ENCODE assay signal across 9 cellular contexts in the genomic region with DNA sequence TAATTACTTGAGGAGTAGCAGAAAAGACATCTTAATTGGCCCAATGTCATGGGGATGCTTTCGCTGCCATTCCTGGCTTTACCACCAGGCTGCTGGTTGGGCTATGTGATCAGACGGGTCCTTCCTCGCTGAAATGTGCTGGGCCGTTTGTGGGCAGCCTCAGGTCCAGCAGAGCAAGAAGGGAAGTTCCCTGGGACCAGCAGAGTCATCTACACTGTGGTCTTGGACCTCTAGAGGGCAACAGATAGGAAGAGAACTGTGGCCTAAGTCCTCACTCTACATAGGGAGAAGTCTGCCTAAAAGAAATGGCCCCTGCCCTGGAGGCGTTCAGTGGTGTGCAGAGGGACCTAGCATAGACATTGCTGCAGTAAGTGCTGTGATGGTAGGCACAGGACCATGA. TPM values are rescaled to one million over a fixed set of nuclear protein-coding genes. Genes with fewer than 3 reads are reported as not detected.
A peak's percentile ranks its signal among the peaks of the same experiment; 100 is the strongest.
DNase-seq lines count a peak whose midpoint lies in the region; ATAC-seq, FAIRE-seq and TF ChIP-seq lines count a peak whose summit lies in the region.
"Had no signal": no experiment of that assay in that cellular context is flagged by ENCODE, and none has a peak within 500 bp of the region (broad histone marks: within the 10 kb centered on the region; RNA-seq: fewer than 3 reads in every experiment).

No MANE protein-coding gene starts in this region.

- H3K36me3 Mint-ChIP-seq in natural killer cell, result peaks cover 8% of the 10 kb centered on the region

- H4K91ac ChIP-seq in H1 (replicated peaks; ENCODE audit: insufficient read length, low read length), result no peak overlapping the region

- no peak overlapping the region for H2BK5ac ChIP-seq in H1 (ENCODE audit: low read depth, low read length)

- H3K79me2 ChIP-seq in H1 (ENCODE audit: control insufficient read depth in 1 of 2, insufficient read depth in 2 of 2, low read length in 2 of 2), result 0 out of 4 replicates have a peak, but pooled peaks cover 0 to 2% of the 10 kb centered on the region in 2 experiments

- no peak overlapping the region for H2BK12ac ChIP-seq in H1 (ENCODE audit: low read depth, low read length)

- H3K18ac ChIP-seq in H1 (ENCODE audit: extremely low read depth, low read length), result no peak overlapping the region

- WGBS in H1 (ENCODE audit: extremely low coverage in 1 of 2, insufficient coverage in 1 of 2, insufficient read length in 1 of 2, insufficient replicate concordance in 2 of 2, low coverage in 1 of 2, low lambda C conversion rate in 2 of 2, missing lambda C conversion rate in 1 of 2), 2 experiments, result 87% methylated on average over 5 of the region's 5 CpGs; no CpG with 5 or more reads in 1 of the 2 experiments

- H3K27me3 Mint-ChIP-seq in natural killer cell (ENCODE audit: low read depth in 2 of 2), result no peaks in the 10 kb centered on the region

- H4K5ac ChIP-seq in H1 (ENCODE audit: insufficient read length, low read depth, low read length), result no peak overlapping the region

- ATAC-seq in HG02588 (IDR thresholded peaks at IDR 0.05; ENCODE audit: unreplicated experiment) (peak; percentile 51), natural killer cell (peak; percentile 35 to 78 (median 55))

- H3K23me2 ChIP-seq in H1 (ENCODE audit: low read depth, low read length), result no peaks in the 10 kb centered on the region

- H4K8ac ChIP-seq in H1 (ENCODE audit: extremely low read depth, insufficient read depth, low read length), result no peak overlapping the region

- no peak overlapping the region for H3K27ac ChIP-seq in H1 (ENCODE audit: low read depth, low read length)
- H3K27ac ChIP-seq: epithelial cell of prostate had no signal

- no peaks in the 10 kb centered on the region for H3K9me3 ChIP-seq in H1 (ENCODE audit: insufficient read depth in 2 of 2, low read depth in 1 of 2, low read length in 1 of 2)

- no peak overlapping the region for H3K56ac ChIP-seq in H1 (replicated peaks; ENCODE audit: insufficient read length, low read depth, low read length)

- no peak overlapping the region for H3K23ac ChIP-seq in H1 (ENCODE audit: insufficient read length)

- peak overlapping the region; percentile 93 for H3K27ac Mint-ChIP-seq in natural killer cell

- no peak for TF ChIP-seq POLR2A in H1 (IDR thresholded peaks at IDR 0.05; ENCODE audit: control extremely low read depth in 1 of 2, low read depth in 2 of 2, low read length in 2 of 2)
- no peak for TF ChIP-seq POLR2A in H54 (IDR thresholded peaks at IDR 0.05; ENCODE audit: low read depth, low read length)

- FAIRE-seq in H1 (lab: Jason Lieb, UNC) (no peak), H54 (lab: Jason Lieb, UNC) (no peak)

- TF ChIP-seq CTCF in H1 (IDR thresholded peaks at IDR 0.05; ENCODE audit: control extremely low read depth in 1 of 3, insufficient read depth in 1 of 3, low read depth in 1 of 3, low read length in 3 of 3) (peak; percentile 51 to 74 (median 64)), natural killer cell (IDR thresholded peaks at IDR 0.05) (peak; percentile 48)

- H3K79me1 ChIP-seq in H1 (ENCODE audit: low read depth, low read length), result no peaks in the 10 kb centered on the region; the same call in 1 of the 2 replicates

- peaks cover 94 to 95% of the 10 kb centered on the region in 2 donors for H3K4me1 Mint-ChIP-seq in natural killer cell

- H2BK120ac ChIP-seq in H1 (replicated peaks; ENCODE audit: low read depth, low read length), result no peak overlapping the region

- no peak overlapping the region for H3K14ac ChIP-seq in H1 (ENCODE audit: insufficient read length)

- TF ChIP-seq RAD21 in H1 (IDR thresholded peaks at IDR 0.05 in 1 of 2, conservative IDR thresholded peaks at IDR 0.05 in 1 of 2; ENCODE audit: low read depth in 2 of 2, low read length in 2 of 2), result peak; percentile 18 to 46; a peak in 3 of 4 replicates

- H3K27me3 ChIP-seq in H1 (replicated peaks in 1 of 4; ENCODE audit: control insufficient read depth in 3 of 4, extremely low read depth in 1 of 4, insufficient read depth in 3 of 4, low read length in 3 of 4), result no peaks in the 10 kb centered on the region

- H3K4me3 Mint-ChIP-seq in natural killer cell, result peak overlapping the region; percentile 83

- H3K4me2 ChIP-seq in H1 (ENCODE audit: insufficient read depth in 1 of 2, low read depth in 2 of 2, low read length in 2 of 2), result no peak overlapping the region

- no peak for TF ChIP-seq EP300 in H1 (IDR thresholded peaks at IDR 0.05; ENCODE audit: borderline replicate concordance in 1 of 2, low read depth in 2 of 2, low read length in 2 of 2)

- H3K4ac ChIP-seq in H1 (replicated peaks; ENCODE audit: insufficient read length, low read depth, low read length), result no peak overlapping the region

- no peak overlapping the region for H3K4me3 ChIP-seq in H1 (ENCODE audit: extremely low read depth in 1 of 4, insufficient read depth in 2 of 4, low read depth in 3 of 4, low read length in 4 of 4)

- H2BK20ac ChIP-seq in H1 (ENCODE audit: low read length), result no peak overlapping the region

- no peak overlapping the region for H2AFZ ChIP-seq in H1 (ENCODE audit: low read length)

- no peak overlapping the region for H2AK5ac ChIP-seq in H1 (ENCODE audit: low read depth, low read length)

- H2BK15ac ChIP-seq in H1 (ENCODE audit: low read length), result no peak overlapping the region

- CTCF ChIA-PET in H1 (lab: Charles Lee; ENCODE audit: partially characterized antibody), result interaction anchor here (1.0 to 24.3 kb wide), 14 partner anchors 10 to 103 kb away, joined by 3 to 240 read pairs (median 5); a partner anchor contains a TSS

- no peak overlapping the region for H3K9ac ChIP-seq in H1 (replicated peaks in 1 of 4; ENCODE audit: extremely low read depth in 1 of 4, low read depth in 3 of 4, low read length in 3 of 4)

- no peaks in the 10 kb centered on the region for H3K9me3 Mint-ChIP-seq in natural killer cell

- peak; percentile 92 for DNase-seq in CD1c-positive myeloid dendritic cell (ENCODE audit: extremely low spot score)
- peak; percentile 42 for DNase-seq in SKM-1 (lab: John Stamatoyannopoulos, UW; ENCODE audit: unreplicated experiment)
- peak in 1 of 2 experiments; percentile 17 for DNase-seq in H1 (ENCODE audit: low read depth in 1 of 2, low spot score in 2 of 2)
- peak; percentile 39 for DNase-seq in natural killer cell
- DNase-seq in DMS114 treated with DMSO at 0.1 percent for 48 hours (lab: John Stamatoyannopoulos, UW; ENCODE audit: unreplicated experiment), result no peak
- no peak for DNase-seq in H54 (ENCODE audit: insufficient read length, low spot score)
- no peak for DNase-seq in activated CD8-positive, alpha-beta memory T cell treated with anti-CD3 and anti-CD28 coated beads, Interleukin-2, amount 50 U/mL, for 4 hours

- H3K36me3 ChIP-seq in H1 (ENCODE audit: control insufficient read depth in 2 of 4, insufficient read depth in 4 of 4, low read length in 3 of 4), result no peaks in the 10 kb centered on the region

- intact Hi-C loops in natural killer cell (cut with micrococcal nuclease), result loop anchor here (10.0 kb wide), 1 partner anchor 1649 kb away; no protein-coding TSS in a partner anchor

- H3K4me1 ChIP-seq in H1 (replicated peaks in 1 of 4; ENCODE audit: control insufficient read depth in 3 of 4, insufficient read depth in 4 of 4, low read length in 3 of 4), result peaks cover 4 to 18% (median 6%) of the 10 kb centered on the region in 4 experiments

- H4K20me1 ChIP-seq in H1 (replicated peaks in 1 of 2; ENCODE audit: control insufficient read depth in 1 of 2, insufficient read depth in 2 of 2, low read length in 2 of 2), result peaks cover 2% of the 10 kb centered on the region in 2 experiments

- POLR2A ChIA-PET in H1 (lab: Charles Lee; ENCODE audit: partially characterized antibody), result no interaction called here

TF ChIP-seq in H1, 55 proteins besides CTCF, POLR2A, EP300 and RAD21 (continues in another document):
- no peak for TF ChIP-seq CEBPB (IDR thresholded peaks at IDR 0.05; ENCODE audit: low read depth, low read length)
- no peak for TF ChIP-seq KDM1A (IDR thresholded peaks at IDR 0.05; ENCODE audit: borderline replicate concordance, low read length)
- TF ChIP-seq NANOG (IDR thresholded peaks at IDR 0.05; ENCODE audit: insufficient read depth, low read depth, low read length, poor library complexity, severe bottlenecking), result no peak
- TF ChIP-seq RFX5 (IDR thresholded peaks at IDR 0.05; ENCODE audit: borderline replicate concordance, low read depth, low read length), result no peak

RNA-seq across cellular contexts. Expression of a gene that starts 10.9 kb away (rescaled TPM):
- total RNA-seq in H1 (2021; fragmentation: NEBNext Ultra II Directional; extraction: Animal tissue kit (Norgen Biotek cat#: 25700)), result 64.0 and 64.6 TPM in 2 replicates
- 30.7 and 48.1 TPM in 2 replicates for polyA plus RNA-seq in H1 (2011; rRNA removed)
- 44.3 TPM for polyA plus RNA-seq in H1 (2011; cell fraction: cytosol; rRNA removed)
- polyA plus RNA-seq in H1 (2011; cell fraction: nucleus; rRNA removed), result 111 TPM
- 61.3 to 96.8 TPM (median 75.1 TPM) in 4 replicates for polyA plus RNA-seq in H1 (2012, experiment 1 of 2)
- 40.2 TPM for polyA plus RNA-seq in H1 (2012, experiment 2 of 2)
- 30.7 TPM for polyA plus RNA-seq in H1 (2013, experiment 1 of 2)
- polyA plus RNA-seq in H1 (2013, experiment 2 of 2), result 30.5 TPM
- 25.3 and 35.3 TPM in 2 replicates for polyA minus RNA-seq in H1 (2011; rRNA and poly(A)+ RNA removed)
- polyA minus RNA-seq in H1 (2011; cell fraction: cytosol; rRNA and poly(A)+ RNA removed), result 33.6 TPM
- 41.0 TPM for polyA minus RNA-seq in H1 (2011; cell fraction: nucleus; rRNA and poly(A)+ RNA removed)
- 1,000 to 10,000 TPM in 1 of 3 donors, 100 to 1,000 TPM in 2; 882 to 1,108 (median 986) TPM for total RNA-seq in natural killer cell

Comparison
In these comparisons a context has a peak if more than half of its experiments do, and no peak if none do; other contexts are left out.
1. DNase-seq: peak in CD1c-positive myeloid dendritic cell (single experiment), SKM-1 (single experiment) and natural killer cell (single experiment); none in DMS114 treated with DMSO at 0.1 percent for 48 hours (single experiment), H54 (single experiment) and activated CD8-positive, alpha-beta memory T cell treated with anti-CD3 and anti-CD28 coated beads, Interleukin-2, amount 50 U/mL, for 4 hours (single experiment).
2. RNA of a gene that starts 10.9 kb away (total RNA-seq): 882 to 1,108 TPM in natural killer cell; 64.0 to 64.6 TPM in H1; every median in the first group is over 10 times any median in the second.